In the genomic region with DNA sequence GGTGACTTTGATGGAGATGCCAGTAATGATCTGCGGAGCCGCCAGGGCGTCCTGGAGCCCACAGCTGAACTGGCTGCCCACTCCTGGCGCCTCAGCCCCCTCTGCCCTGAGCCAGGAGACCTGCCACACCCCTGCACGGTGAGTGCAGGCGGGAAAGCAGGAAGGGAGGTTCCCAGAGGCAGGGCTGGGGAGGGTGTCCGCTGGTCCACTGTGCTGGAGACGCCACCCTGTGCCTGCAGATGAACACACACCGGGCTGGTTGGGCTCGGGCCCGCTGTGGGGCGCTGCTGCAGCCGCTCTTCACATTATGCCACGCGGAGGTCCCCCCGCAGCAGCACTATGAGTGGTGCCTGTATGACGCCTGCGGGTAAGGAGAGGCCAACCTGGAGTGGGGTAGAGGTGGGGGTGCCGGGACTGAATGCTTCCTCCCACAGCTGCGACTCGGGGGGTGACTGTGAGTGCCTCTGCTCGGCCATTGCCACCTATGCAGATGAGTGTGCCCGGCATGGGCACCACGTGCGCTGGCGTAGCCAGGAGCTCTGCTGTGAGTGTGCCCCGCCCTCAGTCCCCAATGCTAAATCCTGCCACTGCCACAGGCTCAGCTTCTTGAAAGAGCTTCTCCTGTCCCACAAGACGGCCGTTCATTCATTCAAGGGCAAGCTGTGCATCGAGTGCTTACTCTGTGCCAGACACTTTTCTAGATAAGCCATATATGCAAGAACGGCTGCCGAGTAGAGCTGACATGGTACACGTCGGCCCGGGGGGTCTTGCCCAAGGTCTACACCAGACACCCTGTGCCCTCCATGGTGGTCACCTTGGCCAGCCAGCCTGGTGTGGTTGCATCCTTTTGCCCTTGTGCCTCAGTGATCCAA, we compare ENCODE assay signal across 1 cellular context.
TF ChIP-seq lines count a peak whose summit lies in the region.

No MANE protein-coding gene starts in this region.

TF ChIP-seq in K562, 482 proteins besides CTCF, POLR2A, EP300 and RAD21 (continued from another document and continues in another):
- TF ChIP-seq, protein P1, sequence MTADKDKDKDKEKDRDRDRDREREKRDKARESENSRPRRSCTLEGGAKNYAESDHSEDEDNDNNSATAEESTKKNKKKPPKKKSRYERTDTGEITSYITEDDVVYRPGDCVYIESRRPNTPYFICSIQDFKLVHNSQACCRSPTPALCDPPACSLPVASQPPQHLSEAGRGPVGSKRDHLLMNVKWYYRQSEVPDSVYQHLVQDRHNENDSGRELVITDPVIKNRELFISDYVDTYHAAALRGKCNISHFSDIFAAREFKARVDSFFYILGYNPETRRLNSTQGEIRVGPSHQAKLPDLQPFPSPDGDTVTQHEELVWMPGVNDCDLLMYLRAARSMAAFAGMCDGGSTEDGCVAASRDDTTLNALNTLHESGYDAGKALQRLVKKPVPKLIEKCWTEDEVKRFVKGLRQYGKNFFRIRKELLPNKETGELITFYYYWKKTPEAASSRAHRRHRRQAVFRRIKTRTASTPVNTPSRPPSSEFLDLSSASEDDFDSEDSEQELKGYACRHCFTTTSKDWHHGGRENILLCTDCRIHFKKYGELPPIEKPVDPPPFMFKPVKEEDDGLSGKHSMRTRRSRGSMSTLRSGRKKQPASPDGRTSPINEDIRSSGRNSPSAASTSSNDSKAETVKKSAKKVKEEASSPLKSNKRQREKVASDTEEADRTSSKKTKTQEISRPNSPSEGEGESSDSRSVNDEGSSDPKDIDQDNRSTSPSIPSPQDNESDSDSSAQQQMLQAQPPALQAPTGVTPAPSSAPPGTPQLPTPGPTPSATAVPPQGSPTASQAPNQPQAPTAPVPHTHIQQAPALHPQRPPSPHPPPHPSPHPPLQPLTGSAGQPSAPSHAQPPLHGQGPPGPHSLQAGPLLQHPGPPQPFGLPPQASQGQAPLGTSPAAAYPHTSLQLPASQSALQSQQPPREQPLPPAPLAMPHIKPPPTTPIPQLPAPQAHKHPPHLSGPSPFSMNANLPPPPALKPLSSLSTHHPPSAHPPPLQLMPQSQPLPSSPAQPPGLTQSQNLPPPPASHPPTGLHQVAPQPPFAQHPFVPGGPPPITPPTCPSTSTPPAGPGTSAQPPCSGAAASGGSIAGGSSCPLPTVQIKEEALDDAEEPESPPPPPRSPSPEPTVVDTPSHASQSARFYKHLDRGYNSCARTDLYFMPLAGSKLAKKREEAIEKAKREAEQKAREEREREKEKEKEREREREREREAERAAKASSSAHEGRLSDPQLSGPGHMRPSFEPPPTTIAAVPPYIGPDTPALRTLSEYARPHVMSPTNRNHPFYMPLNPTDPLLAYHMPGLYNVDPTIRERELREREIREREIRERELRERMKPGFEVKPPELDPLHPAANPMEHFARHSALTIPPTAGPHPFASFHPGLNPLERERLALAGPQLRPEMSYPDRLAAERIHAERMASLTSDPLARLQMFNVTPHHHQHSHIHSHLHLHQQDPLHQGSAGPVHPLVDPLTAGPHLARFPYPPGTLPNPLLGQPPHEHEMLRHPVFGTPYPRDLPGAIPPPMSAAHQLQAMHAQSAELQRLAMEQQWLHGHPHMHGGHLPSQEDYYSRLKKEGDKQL (CRISPR knock-in tag; IDR thresholded peaks at IDR 0.05; ENCODE audit: borderline replicate concordance) = no peak
- TF ChIP-seq, protein P2, sequence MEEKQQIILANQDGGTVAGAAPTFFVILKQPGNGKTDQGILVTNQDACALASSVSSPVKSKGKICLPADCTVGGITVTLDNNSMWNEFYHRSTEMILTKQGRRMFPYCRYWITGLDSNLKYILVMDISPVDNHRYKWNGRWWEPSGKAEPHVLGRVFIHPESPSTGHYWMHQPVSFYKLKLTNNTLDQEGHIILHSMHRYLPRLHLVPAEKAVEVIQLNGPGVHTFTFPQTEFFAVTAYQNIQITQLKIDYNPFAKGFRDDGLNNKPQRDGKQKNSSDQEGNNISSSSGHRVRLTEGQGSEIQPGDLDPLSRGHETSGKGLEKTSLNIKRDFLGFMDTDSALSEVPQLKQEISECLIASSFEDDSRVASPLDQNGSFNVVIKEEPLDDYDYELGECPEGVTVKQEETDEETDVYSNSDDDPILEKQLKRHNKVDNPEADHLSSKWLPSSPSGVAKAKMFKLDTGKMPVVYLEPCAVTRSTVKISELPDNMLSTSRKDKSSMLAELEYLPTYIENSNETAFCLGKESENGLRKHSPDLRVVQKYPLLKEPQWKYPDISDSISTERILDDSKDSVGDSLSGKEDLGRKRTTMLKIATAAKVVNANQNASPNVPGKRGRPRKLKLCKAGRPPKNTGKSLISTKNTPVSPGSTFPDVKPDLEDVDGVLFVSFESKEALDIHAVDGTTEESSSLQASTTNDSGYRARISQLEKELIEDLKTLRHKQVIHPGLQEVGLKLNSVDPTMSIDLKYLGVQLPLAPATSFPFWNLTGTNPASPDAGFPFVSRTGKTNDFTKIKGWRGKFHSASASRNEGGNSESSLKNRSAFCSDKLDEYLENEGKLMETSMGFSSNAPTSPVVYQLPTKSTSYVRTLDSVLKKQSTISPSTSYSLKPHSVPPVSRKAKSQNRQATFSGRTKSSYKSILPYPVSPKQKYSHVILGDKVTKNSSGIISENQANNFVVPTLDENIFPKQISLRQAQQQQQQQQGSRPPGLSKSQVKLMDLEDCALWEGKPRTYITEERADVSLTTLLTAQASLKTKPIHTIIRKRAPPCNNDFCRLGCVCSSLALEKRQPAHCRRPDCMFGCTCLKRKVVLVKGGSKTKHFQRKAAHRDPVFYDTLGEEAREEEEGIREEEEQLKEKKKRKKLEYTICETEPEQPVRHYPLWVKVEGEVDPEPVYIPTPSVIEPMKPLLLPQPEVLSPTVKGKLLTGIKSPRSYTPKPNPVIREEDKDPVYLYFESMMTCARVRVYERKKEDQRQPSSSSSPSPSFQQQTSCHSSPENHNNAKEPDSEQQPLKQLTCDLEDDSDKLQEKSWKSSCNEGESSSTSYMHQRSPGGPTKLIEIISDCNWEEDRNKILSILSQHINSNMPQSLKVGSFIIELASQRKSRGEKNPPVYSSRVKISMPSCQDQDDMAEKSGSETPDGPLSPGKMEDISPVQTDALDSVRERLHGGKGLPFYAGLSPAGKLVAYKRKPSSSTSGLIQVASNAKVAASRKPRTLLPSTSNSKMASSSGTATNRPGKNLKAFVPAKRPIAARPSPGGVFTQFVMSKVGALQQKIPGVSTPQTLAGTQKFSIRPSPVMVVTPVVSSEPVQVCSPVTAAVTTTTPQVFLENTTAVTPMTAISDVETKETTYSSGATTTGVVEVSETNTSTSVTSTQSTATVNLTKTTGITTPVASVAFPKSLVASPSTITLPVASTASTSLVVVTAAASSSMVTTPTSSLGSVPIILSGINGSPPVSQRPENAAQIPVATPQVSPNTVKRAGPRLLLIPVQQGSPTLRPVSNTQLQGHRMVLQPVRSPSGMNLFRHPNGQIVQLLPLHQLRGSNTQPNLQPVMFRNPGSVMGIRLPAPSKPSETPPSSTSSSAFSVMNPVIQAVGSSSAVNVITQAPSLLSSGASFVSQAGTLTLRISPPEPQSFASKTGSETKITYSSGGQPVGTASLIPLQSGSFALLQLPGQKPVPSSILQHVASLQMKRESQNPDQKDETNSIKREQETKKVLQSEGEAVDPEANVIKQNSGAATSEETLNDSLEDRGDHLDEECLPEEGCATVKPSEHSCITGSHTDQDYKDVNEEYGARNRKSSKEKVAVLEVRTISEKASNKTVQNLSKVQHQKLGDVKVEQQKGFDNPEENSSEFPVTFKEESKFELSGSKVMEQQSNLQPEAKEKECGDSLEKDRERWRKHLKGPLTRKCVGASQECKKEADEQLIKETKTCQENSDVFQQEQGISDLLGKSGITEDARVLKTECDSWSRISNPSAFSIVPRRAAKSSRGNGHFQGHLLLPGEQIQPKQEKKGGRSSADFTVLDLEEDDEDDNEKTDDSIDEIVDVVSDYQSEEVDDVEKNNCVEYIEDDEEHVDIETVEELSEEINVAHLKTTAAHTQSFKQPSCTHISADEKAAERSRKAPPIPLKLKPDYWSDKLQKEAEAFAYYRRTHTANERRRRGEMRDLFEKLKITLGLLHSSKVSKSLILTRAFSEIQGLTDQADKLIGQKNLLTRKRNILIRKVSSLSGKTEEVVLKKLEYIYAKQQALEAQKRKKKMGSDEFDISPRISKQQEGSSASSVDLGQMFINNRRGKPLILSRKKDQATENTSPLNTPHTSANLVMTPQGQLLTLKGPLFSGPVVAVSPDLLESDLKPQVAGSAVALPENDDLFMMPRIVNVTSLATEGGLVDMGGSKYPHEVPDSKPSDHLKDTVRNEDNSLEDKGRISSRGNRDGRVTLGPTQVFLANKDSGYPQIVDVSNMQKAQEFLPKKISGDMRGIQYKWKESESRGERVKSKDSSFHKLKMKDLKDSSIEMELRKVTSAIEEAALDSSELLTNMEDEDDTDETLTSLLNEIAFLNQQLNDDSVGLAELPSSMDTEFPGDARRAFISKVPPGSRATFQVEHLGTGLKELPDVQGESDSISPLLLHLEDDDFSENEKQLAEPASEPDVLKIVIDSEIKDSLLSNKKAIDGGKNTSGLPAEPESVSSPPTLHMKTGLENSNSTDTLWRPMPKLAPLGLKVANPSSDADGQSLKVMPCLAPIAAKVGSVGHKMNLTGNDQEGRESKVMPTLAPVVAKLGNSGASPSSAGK (IDR thresholded peaks at IDR 0.05) = peak; percentile 89
- TF ChIP-seq ZNF165 (CRISPR knock-in tag; IDR thresholded peaks at IDR 0.05; ENCODE audit: borderline replicate concordance) (no peak), CEBPZ (IDR thresholded peaks at IDR 0.05; ENCODE audit: borderline replicate concordance, low read depth, low read length) (no peak), GABPA (tag; conservative IDR thresholded peaks at IDR 0.05; ENCODE audit: low read depth) (no peak), BRD9 (IDR thresholded peaks at IDR 0.05; ENCODE audit: low read depth, partially characterized antibody) (no peak), RBFOX2 (IDR thresholded peaks at IDR 0.05; ENCODE audit: low read depth, low read length) (peak; percentile 53), BMI1 (IDR thresholded peaks at IDR 0.05; ENCODE audit: low read length) (no peak), NFIX (CRISPR knock-in tag; IDR thresholded peaks at IDR 0.05; ENCODE audit: low read depth) (no peak), RBM25 (IDR thresholded peaks at IDR 0.05; ENCODE audit: low read depth, low read length, severe bottlenecking) (no peak), ZNF347 (CRISPR knock-in tag; IDR thresholded peaks at IDR 0.05; ENCODE audit: low read depth) (no peak), ZNF212 (CRISPR knock-in tag; IDR thresholded peaks at IDR 0.05) (no peak), NFYB (IDR thresholded peaks at IDR 0.05; ENCODE audit: extremely low read depth, insufficient read length) (no peak), ARID1B (IDR thresholded peaks at IDR 0.05) (peak; percentile 26; the same call in 1 of the 2 replicates), CBFB (CRISPR knock-in tag; IDR thresholded peaks at IDR 0.05) (0 out of 2 replicates have a peak, but pooled peaks have one; percentile 78)
- TF ChIP-seq, protein P3, sequence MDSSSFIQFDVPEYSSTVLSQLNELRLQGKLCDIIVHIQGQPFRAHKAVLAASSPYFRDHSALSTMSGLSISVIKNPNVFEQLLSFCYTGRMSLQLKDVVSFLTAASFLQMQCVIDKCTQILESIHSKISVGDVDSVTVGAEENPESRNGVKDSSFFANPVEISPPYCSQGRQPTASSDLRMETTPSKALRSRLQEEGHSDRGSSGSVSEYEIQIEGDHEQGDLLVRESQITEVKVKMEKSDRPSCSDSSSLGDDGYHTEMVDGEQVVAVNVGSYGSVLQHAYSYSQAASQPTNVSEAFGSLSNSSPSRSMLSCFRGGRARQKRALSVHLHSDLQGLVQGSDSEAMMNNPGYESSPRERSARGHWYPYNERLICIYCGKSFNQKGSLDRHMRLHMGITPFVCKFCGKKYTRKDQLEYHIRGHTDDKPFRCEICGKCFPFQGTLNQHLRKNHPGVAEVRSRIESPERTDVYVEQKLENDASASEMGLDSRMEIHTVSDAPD (CRISPR knock-in tag; IDR thresholded peaks at IDR 0.05) = no peak
- TF ChIP-seq, protein P4, sequence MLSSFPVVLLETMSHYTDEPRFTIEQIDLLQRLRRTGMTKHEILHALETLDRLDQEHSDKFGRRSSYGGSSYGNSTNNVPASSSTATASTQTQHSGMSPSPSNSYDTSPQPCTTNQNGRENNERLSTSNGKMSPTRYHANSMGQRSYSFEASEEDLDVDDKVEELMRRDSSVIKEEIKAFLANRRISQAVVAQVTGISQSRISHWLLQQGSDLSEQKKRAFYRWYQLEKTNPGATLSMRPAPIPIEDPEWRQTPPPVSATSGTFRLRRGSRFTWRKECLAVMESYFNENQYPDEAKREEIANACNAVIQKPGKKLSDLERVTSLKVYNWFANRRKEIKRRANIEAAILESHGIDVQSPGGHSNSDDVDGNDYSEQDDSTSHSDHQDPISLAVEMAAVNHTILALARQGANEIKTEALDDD (IDR thresholded peaks at IDR 0.05) = no peak
